Comparison of ENCODE assay signal across 8 cellular contexts in genomic region chr3:172595648-172596393, GRCh38.
DNase-seq lines count a peak whose midpoint lies in the region; ATAC-seq, FAIRE-seq and TF ChIP-seq lines count a peak whose summit lies in the region.

No MANE protein-coding gene starts in this region.

- H3K36me3 ChIP-seq in GM12878 (ENCODE audit: control insufficient read depth in 2 of 2, insufficient read depth in 2 of 2, low read length in 1 of 2), result no peaks in the 10 kb centered on the region

- in situ Hi-C loops in GM12878 (cut with MboI), result loop anchor here (5.0 kb wide), 1 partner anchor 114 kb away; no protein-coding TSS in a partner anchor

- H3K27ac ChIP-seq in GM12878 (ENCODE audit: control insufficient read depth, insufficient read depth), result peak overlapping the region; percentile 62

- peak; percentile 96 for TF ChIP-seq RAD21 in GM12878 (IDR thresholded peaks at IDR 0.05; ENCODE audit: insufficient read depth, low read depth, low read length)

- peak overlapping the region; percentile 79 for H2AFZ ChIP-seq in GM12878 (ENCODE audit: control insufficient read depth, low read depth, low read length)

- BruUV-seq in GM12878 (replicated peaks; lab: Mats Ljungman, UMichigan), result no TSS peak

- no peak for TF ChIP-seq POLR2A in GM12878 (IDR thresholded peaks at IDR 0.05; ENCODE audit: low read depth, low read length)

- SMC1A ChIA-PET in GM12878 (lab: Charles Lee; ENCODE audit: uncharacterized antibody, unreplicated experiment), result interaction anchor here (0.8 to 8.1 kb wide), 52 partner anchors 8 to 838 kb away, joined by 3 to 78 read pairs (median 6); partner anchors contain the start of gene TNFSF10

- H3K4me3 ChIP-seq in GM12878, result peak overlapping the region; percentile 37; the same call in 1 of the 2 replicates

- H3K27me3 ChIP-seq in GM12878 (replicated peaks in 1 of 2; ENCODE audit: control insufficient read depth in 2 of 2, insufficient read depth in 2 of 2, low read length in 1 of 2), result no peaks in the 10 kb centered on the region

- intact Hi-C loops in GM12878 (cut with micrococcal nuclease; ENCODE audit: unreplicated experiment), result loop anchor here (1.0 to 2.0 kb wide), 2 partner anchors 71 to 106 kb away; no protein-coding TSS in a partner anchor

- DNase-seq in D341Med (ENCODE audit: low spot score), result peak; percentile 50
- peak; percentile 78 for DNase-seq in RPMI7951 (ENCODE audit: low read depth)
- DNase-seq in GM12878 (ENCODE audit: low read depth, low spot score), result peak; percentile 60
- peak; percentile 29 for DNase-seq in iPS-NIHi11 (ENCODE audit: low spot score)
- peak; percentile 45 for DNase-seq in stimulated activated CD4-positive, alpha-beta T cell treated with anti-CD3 and anti-CD28 coated beads, Interleukin-2, amount 100 ng/mL, for 4 hours (ENCODE audit: low read depth)
- no peak for DNase-seq in NCI-H524 treated with DMSO at 0.1 percent for 48 hours (lab: John Stamatoyannopoulos, UW)

- H4K20me1 ChIP-seq in GM12878 (ENCODE audit: control insufficient read depth, insufficient read depth), result no peaks in the 10 kb centered on the region

- H3K79me2 ChIP-seq in GM12878 (ENCODE audit: control insufficient read depth, insufficient read depth, low read length), result no peaks in the 10 kb centered on the region

- 0% methylated on average over 7 of the region's 7 CpGs for WGBS in GM12878 (ENCODE audit: insufficient coverage, insufficient replicate concordance, low lambda C conversion rate, missing lambda C conversion rate)

- peak; percentile 89 for FAIRE-seq in GM12878 (lab: Jason Lieb, UNC)

- peaks cover 1% of the 10 kb centered on the region; the same call in 1 of the 3 replicates for H3K9me3 ChIP-seq in GM12878 (replicated peaks; ENCODE audit: control insufficient read depth, insufficient read depth, low read length)

- RAD21 ChIA-PET in GM12878 (lab: Charles Lee; ENCODE audit: unreplicated experiment), result interaction anchor here (0.9 to 4.1 kb wide), 32 partner anchors 10 to 762 kb away, joined by 3 to 33 read pairs (median 7); partner anchors contain the start of gene TNFSF10

- no peak for TF ChIP-seq EP300 in GM12878 (IDR thresholded peaks at IDR 0.05; ENCODE audit: borderline replicate concordance in 1 of 2, control insufficient read depth in 1 of 2, low read depth in 2 of 2, low read length in 2 of 2)

- peaks cover 29% of the 10 kb centered on the region for H3K4me1 ChIP-seq in GM12878 (ENCODE audit: control insufficient read depth, insufficient read depth, low read length)

- peak overlapping the region; percentile 81; the same call in 1 of the 2 replicates for H3K4me2 ChIP-seq in GM12878 (ENCODE audit: control insufficient read depth, insufficient read depth)

- CTCF ChIA-PET in GM12878 (lab: Yijun Ruan, JAX), result interaction anchor here (0.5 to 4.6 kb wide), 64 partner anchors 8 to 1407 kb away, joined by 3 to 56 read pairs (median 6); partner anchors contain the start of gene TNFSF10

- ATAC-seq in GM19328 (IDR thresholded peaks at IDR 0.05; ENCODE audit: unreplicated experiment), result peak; percentile 34
- ATAC-seq in HG03565 (IDR thresholded peaks at IDR 0.05; ENCODE audit: unreplicated experiment), result peak; percentile 34
- ATAC-seq in GM12878, result peak; percentile 48

- TF ChIP-seq CTCF in GM12878 (IDR thresholded peaks at IDR 0.05 in 2 of 3, conservative IDR thresholded peaks at IDR 0.05 in 1 of 3; ENCODE audit: control insufficient read depth in 2 of 3, extremely low read depth in 1 of 3, insufficient read depth in 1 of 3, low read depth in 3 of 3, low read length in 3 of 3), result peak; percentile 83 to 91 (median 87)

- POLR2A ChIA-PET in GM12878 (lab: Charles Lee), result interaction anchor here (0.6 to 2.9 kb wide), 4 partner anchors 12 to 119 kb away, joined by 3 to 11 read pairs (median 4); no protein-coding TSS in a partner anchor

- H3K9ac ChIP-seq in GM12878 (ENCODE audit: control insufficient read depth, insufficient read depth, low read length), result no peak overlapping the region; the same call in 1 of the 2 replicates

TF ChIP-seq in GM12878, 131 proteins besides CTCF, POLR2A, EP300 and RAD21 (continues in another document):
- TF ChIP-seq SMC3 (IDR thresholded peaks at IDR 0.05; ENCODE audit: borderline replicate concordance, low read length) (peak; percentile 73; the same call in 1 of the 2 replicates), REST (IDR thresholded peaks at IDR 0.05; ENCODE audit: low read depth, low read length) (no peak), FOXM1 (IDR thresholded peaks at IDR 0.05; ENCODE audit: low read depth, low read length) (peak; percentile 49; the same call in 1 of the 2 replicates), HDAC2 (IDR thresholded peaks at IDR 0.05) (no peak), EGR1 (IDR thresholded peaks at IDR 0.05; ENCODE audit: borderline replicate concordance in 1 of 2, low read depth in 2 of 2, low read length in 2 of 2) (no peak), ATF7 (IDR thresholded peaks at IDR 0.05; ENCODE audit: low read depth) (0 out of 2 replicates have a peak, but pooled peaks have one; percentile 17), ETV6 (conservative IDR thresholded peaks at IDR 0.05 in 1 of 2, IDR thresholded peaks at IDR 0.05 in 1 of 2; ENCODE audit: borderline replicate concordance in 1 of 2, low read depth in 1 of 2) (no peak; a peak in 1 of 4 replicates), SPI1 (IDR thresholded peaks at IDR 0.05; ENCODE audit: borderline replicate concordance, insufficient read depth, low read depth, low read length) (no peak), ZBTB40 (IDR thresholded peaks at IDR 0.05; ENCODE audit: borderline replicate concordance) (no peak), NR2F1 (conservative IDR thresholded peaks at IDR 0.05) (no peak), RELB (IDR thresholded peaks at IDR 0.05; ENCODE audit: low read depth) (0 out of 2 replicates have a peak, but pooled peaks have one; percentile 23)
